In genomic region chr10:89861584-89862287, GRCh38 we compare ENCODE assay signal across 9 cellular contexts.
A peak's percentile ranks its signal among the peaks of the same experiment; 100 is the strongest.
DNase-seq lines count a peak whose midpoint lies in the region; ATAC-seq, FAIRE-seq and TF ChIP-seq lines count a peak whose summit lies in the region.
"Had no signal": no experiment of that assay in that cellular context is flagged by ENCODE, and none has a peak within 500 bp of the region (broad histone marks: within the 10 kb centered on the region; RNA-seq: fewer than 3 reads in every experiment).

No MANE protein-coding gene starts in this region.

- no peaks in the 10 kb centered on the region for H3K27me3 ChIP-seq in K562 (ENCODE audit: control insufficient read depth in 2 of 2, insufficient read depth in 2 of 2, low read length in 2 of 2)

- no peak for FAIRE-seq in K562 (lab: Jason Lieb, UNC)

- intact Hi-C loops in K562 (cut with micrococcal nuclease): no loop called here
- intact Hi-C loops in cardiac septum (cut with DNase I): no loop called here

- H3K4me1 ChIP-seq in K562 (replicated peaks in 1 of 2; ENCODE audit: control insufficient read depth in 2 of 2, insufficient read depth in 2 of 2, low read length in 2 of 2): no peaks in the 10 kb centered on the region; a peak in 1 of 5 replicates

- TF ChIP-seq CTCF in K562 (IDR thresholded peaks at IDR 0.05 in 2 of 3, conservative IDR thresholded peaks at IDR 0.05 in 1 of 3; ENCODE audit: insufficient read depth in 2 of 3, low read depth in 1 of 3, low read length in 3 of 3): no peak

- H3K79me2 ChIP-seq in K562 (ENCODE audit: control insufficient read depth, insufficient read depth, low read length): no peaks in the 10 kb centered on the region

- no peaks in the 10 kb centered on the region for H3K9me3 ChIP-seq in K562 (replicated peaks; ENCODE audit: control insufficient read depth, insufficient read depth, low read depth, low read length)

- DNase-seq in NCI-H510A treated with DMSO at 0.1 percent for 48 hours (lab: John Stamatoyannopoulos, UW) (peak; percentile 12), NCI-H510A (lab: John Stamatoyannopoulos, UW) (no peak), MV-4-11 (lab: John Stamatoyannopoulos, UW) (peak; percentile 78), K562 (ENCODE audit: extremely low read depth in 1 of 4, low spot score in 3 of 4) (no peak), anterior cingulate cortex (lab: John Stamatoyannopoulos, UW) (no peak), cardiac septum (ENCODE audit: low spot score) (no peak)
- DNase-seq in stimulated activated CD4-positive, alpha-beta T cell treated with anti-CD3 and anti-CD28 coated beads, Interleukin-4, amount 100 ng/mL, for 24 hours: peak; percentile 47

- no peak overlapping the region for H3K9ac ChIP-seq in K562 (ENCODE audit: insufficient read depth in 1 of 2, low read depth in 2 of 2, low read length in 2 of 2)

- H3K36me3 ChIP-seq in K562 (ENCODE audit: control insufficient read depth, insufficient read depth, low read length): no peaks in the 10 kb centered on the region

- H4K20me1 ChIP-seq in K562 (replicated peaks; ENCODE audit: control insufficient read depth, insufficient read depth, low read length): no peaks in the 10 kb centered on the region

- no peak for TF ChIP-seq EP300 in K562 (IDR thresholded peaks at IDR 0.05; ENCODE audit: low read length)

- no peaks in the 10 kb centered on the region for H3K9me1 ChIP-seq in K562 (ENCODE audit: control insufficient read depth, insufficient read depth, low read length)

- H3K4me3 ChIP-seq in K562: no peak overlapping the region

- no TSS peak for BruUV-seq in K562 (replicated peaks; lab: Mats Ljungman, UMichigan)

- 3% methylated on average over 3 of the region's 3 CpGs for WGBS in K562 (ENCODE audit: insufficient coverage, low coverage, missing lambda C conversion rate)

- no peak overlapping the region for H3K4me2 ChIP-seq in K562 (ENCODE audit: insufficient read depth, low read length)

- no peak overlapping the region for H3K27ac ChIP-seq in K562 (ENCODE audit: extremely low read depth, low read depth, low read length)
- H3K27ac ChIP-seq: C4-2B had no signal

- CTCF ChIA-PET in K562 (lab: Yijun Ruan, JAX; ENCODE audit: low intra/inter-chr PET ratio): no interaction called here

- TF ChIP-seq RAD21 in K562 (CRISPR knock-in tag; conservative IDR thresholded peaks at IDR 0.05 in 1 of 2, IDR thresholded peaks at IDR 0.05 in 1 of 2): no peak

- in situ Hi-C loops in K562 (cut with MboI): no loop called here

- no peak for TF ChIP-seq POLR2A in K562 (conservative IDR thresholded peaks at IDR 0.05)

- H2AFZ ChIP-seq in K562 (ENCODE audit: low read depth, low read length): no peak overlapping the region

- ATAC-seq in K562 (no peak), HG02840 (IDR thresholded peaks at IDR 0.05; ENCODE audit: low FRiP score, unreplicated experiment) (no peak)

- POLR2A ChIA-PET in K562 (lab: Yijun Ruan, JAX): no interaction called here

TF ChIP-seq in K562, 482 proteins besides CTCF, POLR2A, EP300 and RAD21:
- TF ChIP-seq PCBP2 (IDR thresholded peaks at IDR 0.05; ENCODE audit: low read depth, low read length, poor library complexity, severe bottlenecking) (no peak), JUND (IDR thresholded peaks at IDR 0.05; ENCODE audit: borderline replicate concordance, low read depth, low read length) (no peak), JUND (tag; IDR thresholded peaks at IDR 0.05; ENCODE audit: borderline replicate concordance, low read depth, low read length) (0 out of 3 replicates have a peak, but pooled peaks have one; percentile 32), ZNF76 (CRISPR knock-in tag; IDR thresholded peaks at IDR 0.05; ENCODE audit: borderline replicate concordance) (no peak), ETV1 (tag; conservative IDR thresholded peaks at IDR 0.05; ENCODE audit: low read depth) (no peak)

Comparison
In these comparisons a context has a peak if more than half of its experiments do, and no peak if none do; other contexts are left out.
1. DNase-seq: peak in NCI-H510A treated with DMSO at 0.1 percent for 48 hours (single experiment), MV-4-11 (single experiment) and stimulated activated CD4-positive, alpha-beta T cell treated with anti-CD3 and anti-CD28 coated beads, Interleukin-4, amount 100 ng/mL, for 24 hours (single experiment); none in NCI-H510A (single experiment), K562 (0 of 4), anterior cingulate cortex (0 of 58) and cardiac septum (single experiment).